8 cellular contexts compared by ENCODE assay signal in genomic region chr20:3781153-3781910, GRCh38. TPM values are rescaled to one million over a fixed set of nuclear protein-coding genes. Genes with fewer than 3 reads are reported as not detected.
DNase-seq lines count a peak whose midpoint lies in the region; ATAC-seq and TF ChIP-seq lines count a peak whose summit lies in the region.

TSS of gene SPEF1 (minus strand) at chr20:3781448. CDS start at chr20:3781287, 161 bp downstream.

- H3K9me3 ChIP-seq in esophagus (ENCODE audit: control insufficient read depth in 2 of 2, insufficient read depth in 1 of 2, low read depth in 1 of 2, low read length in 1 of 2) (no peaks in the 10 kb centered on the region), tibial artery (no peaks in the 10 kb centered on the region)

- H3K4me1 ChIP-seq in esophagus (ENCODE audit: control insufficient read depth in 2 of 2, insufficient read depth in 2 of 2, low read length in 1 of 2), result peaks cover 25 to 49% of the 10 kb centered on the region in 2 donors
- H3K4me1 ChIP-seq in tibial artery, result peaks cover 6 to 68% (median 48%) of the 10 kb centered on the region in 4 donors

- H3K27me3 ChIP-seq in esophagus (ENCODE audit: control insufficient read depth in 1 of 2, insufficient read depth in 2 of 2, low read length in 2 of 2) (no peaks in the 10 kb centered on the region), tibial artery (no peaks in the 10 kb centered on the region)

- H3K27ac ChIP-seq in esophagus (ENCODE audit: low read depth in 2 of 2, low read length in 1 of 2), result peak within 1 kb of the TSS; percentile 56 to 61
- H3K27ac ChIP-seq in tibial artery, result peak within 1 kb of the TSS; percentile 52 to 65

- peak within 1 kb of the TSS; percentile 26 to 33 for H3K4me3 ChIP-seq in esophagus (ENCODE audit: low read depth in 1 of 2, low read length in 2 of 2)
- H3K4me3 ChIP-seq in tibial artery, result peak within 1 kb of the TSS in 1 of 2 donors; percentile 39

- H3K36me3 ChIP-seq in esophagus (ENCODE audit: control insufficient read depth in 2 of 2, insufficient read depth in 2 of 2, low read length in 1 of 2), result peaks cover 0 to 9% of the 10 kb centered on the region in 2 donors
- peaks cover 0 to 7% (median 6%) of the 10 kb centered on the region in 3 donors for H3K36me3 ChIP-seq in tibial artery

- TF ChIP-seq CTCF in tibial artery (IDR thresholded peaks at IDR 0.05), result peak; percentile 42 to 58

- WGBS in esophagus, 2 donors, result 15% methylated on average over 28 of the region's 28 CpGs

- ATAC-seq in GM18520 (IDR thresholded peaks at IDR 0.05; ENCODE audit: unreplicated experiment) (peak; percentile 38), HG03442 (IDR thresholded peaks at IDR 0.05; ENCODE audit: unreplicated experiment) (peak; percentile 74)

- DNase-seq in Ammon's horn (ENCODE audit: low spot score) (peak; percentile 94), NCI-H510A (lab: John Stamatoyannopoulos, UW) (peak; percentile 86), middle frontal gyrus (ENCODE audit: extremely low spot score, low spot score) (peak; percentile 88), tibial artery (peak; percentile 83 to 91)
- peak; percentile 24 for DNase-seq in activated CD4-positive, alpha-beta T cell treated with anti-CD3 and anti-CD28 coated beads, Interleukin-2, amount 50 U/mL, for 1 hour

- intact Hi-C loops in tibial artery (cut with DNase I; ENCODE audit: low total_unique reads), result loop anchor here (2.0 to 10.0 kb wide), 2 partner anchors 15 to 73 kb away; partner anchors contain the start of gene ADISSP

RNA-seq across cellular contexts. Expression of gene SPEF1, which starts in this region (rescaled TPM):
- under 1 TPM; 0.07 to 0.08 TPM for polyA plus RNA-seq in esophagus

Comparison
In these comparisons a context has a peak if more than half of its experiments do, and no peak if none do; other contexts are left out.
1. DNase-seq: peak in every context shown above with its lines; median percentile 94 in Ammon's horn; 88 in middle frontal gyrus; 87 in tibial artery; 86 in NCI-H510A; 24 in activated CD4-positive, alpha-beta T cell treated with anti-CD3 and anti-CD28 coated beads, Interleukin-2, amount 50 U/mL, for 1 hour.